21 cellular contexts compared by ENCODE assay signal in the genomic region with DNA sequence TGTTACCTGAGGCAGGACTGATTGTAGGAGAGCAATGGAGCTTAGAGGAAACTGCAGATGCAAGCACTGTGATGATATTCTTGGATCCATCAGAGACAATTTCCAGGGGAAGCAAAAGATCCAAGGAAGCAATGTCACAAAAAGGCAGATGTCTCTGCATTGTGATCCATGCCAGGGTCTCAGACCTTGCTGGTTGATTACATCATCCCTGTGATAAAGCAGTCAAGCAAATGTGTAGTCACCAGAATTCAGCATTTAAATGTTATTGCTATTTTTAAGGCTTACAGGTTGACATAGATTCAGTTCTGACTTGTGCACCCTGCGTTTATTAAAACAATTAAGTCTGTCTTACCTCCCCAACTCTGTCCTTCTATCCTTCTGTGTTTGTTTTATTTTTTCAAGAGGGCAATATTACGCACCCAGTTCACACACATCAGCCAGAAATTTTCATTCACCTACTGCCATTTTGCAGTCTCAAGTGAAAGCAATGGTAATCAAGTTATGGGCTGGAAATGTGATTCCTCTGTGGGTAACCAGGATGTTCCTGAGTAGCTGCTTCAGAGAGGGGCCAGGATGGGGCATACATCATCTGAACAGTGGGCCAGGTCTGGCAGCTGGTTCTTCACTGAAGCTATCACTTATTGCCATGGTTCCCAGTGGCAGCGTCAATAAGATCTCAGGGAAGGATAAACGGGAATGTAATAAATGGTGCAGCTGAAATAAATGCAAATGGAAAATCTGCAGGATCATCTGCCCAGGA. TPM values are rescaled to one million over a fixed set of nuclear protein-coding genes. Genes with fewer than 3 reads are reported as not detected.
A peak's percentile ranks its signal among the peaks of the same experiment; 100 is the strongest.
DNase-seq lines count a peak whose midpoint lies in the region; ATAC-seq and TF ChIP-seq lines count a peak whose summit lies in the region.
"Had no signal": no experiment of that assay in that cellular context is flagged by ENCODE, and none has a peak within 500 bp of the region (broad histone marks: within the 10 kb centered on the region; RNA-seq: fewer than 3 reads in every experiment).

No MANE protein-coding gene starts in this region.

- no peaks in the 10 kb centered on the region for H3K9me3 Mint-ChIP-seq in endodermal cell
- peaks cover 0 to 5% (median 0%) of the 10 kb centered on the region in 11 donors for H3K9me3 Mint-ChIP-seq in naive thymus-derived CD4-positive, alpha-beta T cell
- H3K9me3 Mint-ChIP-seq: activated B cell treated with CpG ODN at 0.5 μM for 24 hours; activated CD4-positive, alpha-beta memory T cell treated with anti-CD3 and anti-CD28 coated beads, Interleukin-2, amount 10 ng/mL, durations not matched to agents 7 days and 5 days; activated naive CD4-positive, alpha-beta T cell treated with anti-CD3 and anti-CD28 coated beads, Interleukin-2, amount 10 ng/mL, durations not matched to agents 7 days and 5 days; activated T-cell treated with anti-CD3 and anti-CD28 coated beads, Interleukin-2, amount 50 U/mL, for 24 hours; mesothelial cell of epicardium had no signal

- peaks cover 3% of the 10 kb centered on the region for H3K4me1 ChIP-seq in endodermal cell (ENCODE audit: control insufficient read depth, insufficient read depth, low read length)
- no peaks in the 10 kb centered on the region for H3K4me1 ChIP-seq in sigmoid colon
- H3K4me1 ChIP-seq in suprapubic skin = no peaks in the 10 kb centered on the region
- H3K4me1 ChIP-seq in naive thymus-derived CD4-positive, alpha-beta T cell (ENCODE audit: control insufficient read depth in 2 of 2, insufficient read depth in 2 of 2, low read length in 2 of 2) = no peaks in the 10 kb centered on the region
- H3K4me1 ChIP-seq: ascending aorta had no signal

- H3K27ac ChIP-seq in endodermal cell (ENCODE audit: low read depth, low read length) (peak overlapping the region; percentile 65), sigmoid colon (no peak overlapping the region), suprapubic skin (no peak overlapping the region)
- H3K27ac ChIP-seq in naive thymus-derived CD4-positive, alpha-beta T cell (ENCODE audit: low read depth, low read length) = no peak overlapping the region
- H3K27ac ChIP-seq: ascending aorta, thoracic aorta had no signal

- no peaks in the 10 kb centered on the region for H3K36me3 Mint-ChIP-seq in endodermal cell (ENCODE audit: low read depth)
- H3K36me3 Mint-ChIP-seq in naive thymus-derived CD4-positive, alpha-beta T cell = no peaks in the 10 kb centered on the region
- H3K36me3 Mint-ChIP-seq: activated naive CD4-positive, alpha-beta T cell treated with anti-CD3 and anti-CD28 coated beads, Interleukin-2, amount 10 ng/mL, durations not matched to agents 7 days and 5 days; mesothelial cell of epicardium had no signal

- intact Hi-C loops in sigmoid colon (cut with DNase I) = no loop called here
- intact Hi-C loops in naive thymus-derived CD4-positive, alpha-beta T cell (cut with micrococcal nuclease) = no loop called here

- POLR2A ChIA-PET in naive thymus-derived CD4-positive, alpha-beta T cell (lab: Charles Lee) = no interaction called here

- 94 to 100% methylated on average over 1 to 4 of the region's 4 CpGs for WGBS in endodermal cell (ENCODE audit: insufficient coverage in 1 of 2, insufficient read length in 1 of 2), 2 experiments
- WGBS in sigmoid colon, 2 donors = 63 to 81% methylated on average over 4 of the region's 4 CpGs
- 74% methylated on average over 4 of the region's 4 CpGs for WGBS in suprapubic skin

- no peaks in the 10 kb centered on the region for H3K27me3 Mint-ChIP-seq in endodermal cell (ENCODE audit: insufficient read depth)
- H3K27me3 Mint-ChIP-seq in naive thymus-derived CD4-positive, alpha-beta T cell = peaks cover 0 to 5% (median 0%) of the 10 kb centered on the region in 5 donors
- H3K27me3 Mint-ChIP-seq: activated CD4-positive, alpha-beta memory T cell treated with anti-CD3 and anti-CD28 coated beads, Interleukin-2, amount 10 ng/mL, durations not matched to agents 7 days and 5 days; activated naive CD4-positive, alpha-beta T cell treated with anti-CD3 and anti-CD28 coated beads, Interleukin-2, amount 10 ng/mL, durations not matched to agents 7 days and 5 days had no signal

- no peak for ATAC-seq in HG03457 (IDR thresholded peaks at IDR 0.05; ENCODE audit: unreplicated experiment)
- ATAC-seq in naive thymus-derived CD4-positive, alpha-beta T cell = no peak
- ATAC-seq: left cardiac atrium, Right ventricle myocardium inferior had no signal

- no peak overlapping the region for H3K27ac Mint-ChIP-seq in endodermal cell
- no peak overlapping the region for H3K27ac Mint-ChIP-seq in naive thymus-derived CD4-positive, alpha-beta T cell
- H3K27ac Mint-ChIP-seq: activated B cell treated with CpG ODN at 0.5 μM for 24 hours; activated CD4-positive, alpha-beta memory T cell treated with anti-CD3 and anti-CD28 coated beads, Interleukin-2, amount 10 ng/mL, durations not matched to agents 7 days and 5 days; activated naive CD4-positive, alpha-beta T cell treated with anti-CD3 and anti-CD28 coated beads, Interleukin-2, amount 10 ng/mL, durations not matched to agents 7 days and 5 days; activated T-cell treated with anti-CD3 and anti-CD28 coated beads, Interleukin-2, amount 50 U/mL, for 24 hours; mesothelial cell of epicardium had no signal

- H3K4me3 ChIP-seq in endodermal cell (ENCODE audit: low read length) (no peak overlapping the region), sigmoid colon (no peak overlapping the region), suprapubic skin (no peak overlapping the region)
- no peak overlapping the region for H3K4me3 ChIP-seq in naive thymus-derived CD4-positive, alpha-beta T cell (ENCODE audit: low read length)
- H3K4me3 ChIP-seq: ascending aorta, thoracic aorta had no signal

- H3K36me3 ChIP-seq in endodermal cell (ENCODE audit: control insufficient read depth, insufficient read depth, low read length) (no peaks in the 10 kb centered on the region), sigmoid colon (no peaks in the 10 kb centered on the region), suprapubic skin (no peaks in the 10 kb centered on the region)
- H3K36me3 ChIP-seq in naive thymus-derived CD4-positive, alpha-beta T cell (ENCODE audit: control insufficient read depth in 2 of 3, insufficient read depth in 3 of 3, low read length in 3 of 3) = no peaks in the 10 kb centered on the region
- H3K36me3 ChIP-seq: ascending aorta, thoracic aorta had no signal

- no peak overlapping the region for H3K4me3 Mint-ChIP-seq in endodermal cell
- H3K4me3 Mint-ChIP-seq in naive thymus-derived CD4-positive, alpha-beta T cell = no peak overlapping the region
- H3K4me3 Mint-ChIP-seq: activated B cell treated with CpG ODN at 0.5 μM for 24 hours; activated CD4-positive, alpha-beta memory T cell treated with anti-CD3 and anti-CD28 coated beads, Interleukin-2, amount 10 ng/mL, durations not matched to agents 7 days and 5 days; activated naive CD4-positive, alpha-beta T cell treated with anti-CD3 and anti-CD28 coated beads, Interleukin-2, amount 10 ng/mL, durations not matched to agents 7 days and 5 days; activated T-cell treated with anti-CD3 and anti-CD28 coated beads, Interleukin-2, amount 50 U/mL, for 24 hours; mesothelial cell of epicardium had no signal

- H3K27me3 ChIP-seq in endodermal cell (ENCODE audit: control insufficient read depth, insufficient read depth, low read length, poor library complexity, severe bottlenecking) (no peaks in the 10 kb centered on the region), sigmoid colon (no peaks in the 10 kb centered on the region), suprapubic skin (no peaks in the 10 kb centered on the region)
- no peaks in the 10 kb centered on the region for H3K27me3 ChIP-seq in naive thymus-derived CD4-positive, alpha-beta T cell (ENCODE audit: control insufficient read depth in 2 of 2, insufficient read depth in 2 of 2, low read length in 2 of 2)
- H3K27me3 ChIP-seq: ascending aorta had no signal

- H3K9ac ChIP-seq in endodermal cell (ENCODE audit: extremely low read depth, low read length, poor library complexity, severe bottlenecking) = no peak overlapping the region

- H3K4me1 Mint-ChIP-seq in endodermal cell = peaks cover 5% of the 10 kb centered on the region
- H3K4me1 Mint-ChIP-seq in naive thymus-derived CD4-positive, alpha-beta T cell = no peaks in the 10 kb centered on the region
- H3K4me1 Mint-ChIP-seq: activated B cell treated with CpG ODN at 0.5 μM for 24 hours; activated CD4-positive, alpha-beta memory T cell treated with anti-CD3 and anti-CD28 coated beads, Interleukin-2, amount 10 ng/mL, durations not matched to agents 7 days and 5 days; activated naive CD4-positive, alpha-beta T cell treated with anti-CD3 and anti-CD28 coated beads, Interleukin-2, amount 10 ng/mL, durations not matched to agents 7 days and 5 days had no signal

- TF ChIP-seq CTCF in endodermal cell (conservative IDR thresholded peaks at IDR 0.05) (no peak), sigmoid colon (IDR thresholded peaks at IDR 0.05) (no peak), suprapubic skin (IDR thresholded peaks at IDR 0.05) (no peak)

- DNase-seq in NCI-H1105 (lab: John Stamatoyannopoulos, UW) (peak; percentile 35), NCI-H2081 treated with DMSO at 0.1 percent for 48 hours (lab: John Stamatoyannopoulos, UW) (peak; percentile 85), NCI-H748 (lab: John Stamatoyannopoulos, UW; ENCODE audit: unreplicated experiment) (peak; percentile 85), endodermal cell (no peak), sigmoid colon (no peak), suprapubic skin (ENCODE audit: low spot score in 2 of 2) (no peak)
- DNase-seq in naive thymus-derived CD4-positive, alpha-beta T cell = no peak
- DNase-seq: activated B cell treated with CpG ODN at 0.5 μM for 24 hours; activated CD4-positive, alpha-beta memory T cell treated with anti-CD3 and anti-CD28 coated beads, Interleukin-2, amount 10 ng/mL, durations not matched to agents 7 days and 5 days; activated naive CD4-positive, alpha-beta T cell treated with anti-CD3 and anti-CD28 coated beads, Interleukin-2, amount 10 ng/mL, durations not matched to agents 7 days and 5 days; activated T-cell treated with anti-CD3 and anti-CD28 coated beads, Interleukin-2, amount 50 U/mL, for 24 hours; KBM-7; left cardiac atrium; MV-4-11; stimulated activated CD4-positive, alpha-beta T cell treated with anti-CD3 and anti-CD28 coated beads, Interleukin-12 subunit alpha, Interleukin-12 subunit beta, amount 100 ng/mL, for 4 hours; T-helper 2 cell had no signal

- no peak for TF ChIP-seq POLR2A in sigmoid colon (IDR thresholded peaks at IDR 0.05)
- TF ChIP-seq POLR2A in suprapubic skin (IDR thresholded peaks at IDR 0.05) = no peak

- TF ChIP-seq EP300 in sigmoid colon (IDR thresholded peaks at IDR 0.05) = no peak
- TF ChIP-seq EP300 in suprapubic skin (IDR thresholded peaks at IDR 0.05) = no peak

- CTCF ChIA-PET in naive thymus-derived CD4-positive, alpha-beta T cell (lab: Charles Lee) = no interaction called here

- H3K9me3 ChIP-seq in endodermal cell (ENCODE audit: control insufficient read depth, low read length) (no peaks in the 10 kb centered on the region), sigmoid colon (no peaks in the 10 kb centered on the region), suprapubic skin (no peaks in the 10 kb centered on the region)
- H3K9me3 ChIP-seq in naive thymus-derived CD4-positive, alpha-beta T cell (ENCODE audit: control insufficient read depth in 2 of 3, low read length in 3 of 3) = no peaks in the 10 kb centered on the region
- H3K9me3 ChIP-seq: ascending aorta, thoracic aorta had no signal

RNA-seq across cellular contexts. Expression of gene CCDC85A, which starts 56.6 kb away (rescaled TPM):
- total RNA-seq in endodermal cell (under 1 TPM; 0.18 to 0.86 TPM), sigmoid colon (1 to 10 TPM; 1.9 to 8.2 (median 3.5) TPM), suprapubic skin (1 to 10 TPM; 1.9 to 3.2 (median 2.5) TPM)
- 0.36 TPM for polyA plus RNA-seq in endodermal cell (2013, experiment 1 of 2)
- polyA plus RNA-seq in endodermal cell (2013, experiment 2 of 2) = 0.62 TPM
- under 1 TPM in 1 of 3 donors, not detected in 2; 0.58 TPM for polyA plus RNA-seq in sigmoid colon
- not detected for total RNA-seq in naive thymus-derived CD4-positive, alpha-beta T cell
- polyA plus RNA-seq in naive thymus-derived CD4-positive, alpha-beta T cell = not detected
- total RNA-seq: activated B cell treated with CpG ODN at 0.5 μM for 24 hours; activated CD4-positive, alpha-beta memory T cell treated with anti-CD3 and anti-CD28 coated beads, Interleukin-2, amount 10 ng/mL, durations not matched to agents 7 days and 5 days had no signal

Comparison
In these comparisons a context has a peak if more than half of its experiments do, and no peak if none do; other contexts are left out.
1. DNase-seq: peak in NCI-H1105 (single experiment), NCI-H2081 treated with DMSO at 0.1 percent for 48 hours (single experiment) and NCI-H748 (single experiment); none in endodermal cell (single experiment), sigmoid colon (single experiment), suprapubic skin (0 of 2) and naive thymus-derived CD4-positive, alpha-beta T cell (0 of 9).